ENCODE assay signal across 26 cellular contexts in genomic region chr12:47991106-47991550, GRCh38. TPM values are rescaled to one million over a fixed set of nuclear protein-coding genes. Genes with fewer than 3 reads are reported as not detected.
DNase-seq lines count a peak whose midpoint lies in the region; ATAC-seq and TF ChIP-seq lines count a peak whose summit lies in the region.
"Had no signal": no experiment of that assay in that cellular context is flagged by ENCODE, and none has a peak within 500 bp of the region (broad histone marks: within the 10 kb centered on the region; RNA-seq: fewer than 3 reads in every experiment).

No MANE protein-coding gene starts in this region.

- H3K79me2 ChIP-seq in hepatocyte (no peaks in the 10 kb centered on the region), smooth muscle cell (ENCODE audit: low read depth) (no peaks in the 10 kb centered on the region)

- H3K4me1 Mint-ChIP-seq in activated CD8-positive, alpha-beta memory T cell treated with anti-CD3 and anti-CD28 coated beads, Interleukin-2, amount 10 ng/mL, durations not matched to agents 7 days and 5 days = peaks cover 26% of the 10 kb centered on the region

- CTCF ChIA-PET in activated CD8-positive, alpha-beta memory T cell treated with anti-CD3 and anti-CD28 coated beads, Interleukin-2, amount 10 ng/mL, durations not matched to agents 7 days and 5 days (lab: Charles Lee) = interaction anchor here (0.6 to 3.7 kb wide), 13 partner anchors 9 to 206 kb away, joined by 3 to 24 read pairs (median 4); partner anchors contain the start of genes TMEM106C and VDR

- H3K9me2 ChIP-seq in hepatocyte (replicated peaks; ENCODE audit: insufficient read depth) = no peaks in the 10 kb centered on the region

- H4K20me1 ChIP-seq in hepatocyte (ENCODE audit: insufficient read depth, poor library complexity, severe bottlenecking) (no peaks in the 10 kb centered on the region), smooth muscle cell (ENCODE audit: low read depth) (no peaks in the 10 kb centered on the region)

- H3K9me3 ChIP-seq in hepatocyte (ENCODE audit: low read depth) = no peaks in the 10 kb centered on the region
- no peaks in the 10 kb centered on the region for H3K9me3 ChIP-seq in smooth muscle cell (replicated peaks; ENCODE audit: low read depth)
- H3K9me3 ChIP-seq: HAP-1, tibial artery had no signal

- H3K36me3 Mint-ChIP-seq in activated CD8-positive, alpha-beta memory T cell treated with anti-CD3 and anti-CD28 coated beads, Interleukin-2, amount 10 ng/mL, durations not matched to agents 7 days and 5 days = no peaks in the 10 kb centered on the region
- H3K36me3 Mint-ChIP-seq: memory B cell had no signal

- no peak overlapping the region for H3K4me3 Mint-ChIP-seq in activated CD8-positive, alpha-beta memory T cell treated with anti-CD3 and anti-CD28 coated beads, Interleukin-2, amount 10 ng/mL, durations not matched to agents 7 days and 5 days
- H3K4me3 Mint-ChIP-seq: activated CD4-positive, alpha-beta memory T cell treated with anti-CD3 and anti-CD28 coated beads, Interleukin-2, amount 10 ng/mL, durations not matched to agents 7 days and 5 days; activated T-cell treated with anti-CD3 and anti-CD28 coated beads, Interleukin-2, amount 50 U/mL, for 24 hours; memory B cell had no signal

- peak overlapping the region; percentile 86 for H3K27ac Mint-ChIP-seq in activated CD8-positive, alpha-beta memory T cell treated with anti-CD3 and anti-CD28 coated beads, Interleukin-2, amount 10 ng/mL, durations not matched to agents 7 days and 5 days

- no peak for DNase-seq in activated CD8-positive, alpha-beta memory T cell treated with anti-CD3 and anti-CD28 coated beads, Interleukin-2, amount 10 ng/mL, durations not matched to agents 7 days and 5 days
- no peak for DNase-seq in activated CD8-positive, alpha-beta memory T cell treated with anti-CD3 and anti-CD28 coated beads for 24 hours
- DNase-seq in SK-N-DZ (ENCODE audit: low spot score) = peak; percentile 77
- DNase-seq in hepatocyte (ENCODE audit: low spot score) = no peak
- DNase-seq in smooth muscle cell (lab: John Stamatoyannopoulos, UW; ENCODE audit: unreplicated experiment) = no peak
- no peak for DNase-seq in epidermal melanocyte (ENCODE audit: insufficient read length, low spot score)
- DNase-seq: activated CD4-positive, alpha-beta T cell treated with anti-CD3 and anti-CD28 coated beads for 1 hour; amniotic stem cell; C1 segment of cervical spinal cord; COR-L47; effector CD8-positive, alpha-beta T cell; NCI-H524 treated with DMSO at 0.1 percent for 48 hours; nucleus accumbens; stimulated activated CD4-positive, alpha-beta T cell treated with anti-CD3 and anti-CD28 coated beads, Interleukin-1b, Interleukin-23, amount 100 ng/mL, for 48 hours; T-helper 1 cell had no signal

- H2AFZ ChIP-seq in hepatocyte (no peak overlapping the region), smooth muscle cell (ENCODE audit: low read depth) (peak overlapping the region; percentile 70)

- peak overlapping the region; percentile 31 for H3K27ac ChIP-seq in hepatocyte
- H3K27ac ChIP-seq in smooth muscle cell (ENCODE audit: low read depth) = no peak overlapping the region
- H3K27ac ChIP-seq: skin epidermis, tibial artery had no signal

- peaks cover 10% of the 10 kb centered on the region for H3K4me1 ChIP-seq in hepatocyte (ENCODE audit: insufficient read depth)
- H3K4me1 ChIP-seq in smooth muscle cell (ENCODE audit: low read depth) = peaks cover 22% of the 10 kb centered on the region

- 71% methylated on average over 4 of the region's 4 CpGs for WGBS in hepatocyte (ENCODE audit: low lambda C conversion rate, missing lambda C conversion rate)
- WGBS in smooth muscle cell (ENCODE audit: low lambda C conversion rate) = 56% methylated on average over 4 of the region's 4 CpGs

- no peaks in the 10 kb centered on the region for H3F3A ChIP-seq in smooth muscle cell (ENCODE audit: low read depth)

- TF ChIP-seq CTCF in hepatocyte (IDR thresholded peaks at IDR 0.05; ENCODE audit: poor library complexity) = no peak
- TF ChIP-seq CTCF in smooth muscle cell (IDR thresholded peaks at IDR 0.05; ENCODE audit: borderline replicate concordance, insufficient read depth, poor library complexity, severe bottlenecking) = no peak

- H3K27me3 Mint-ChIP-seq in activated CD8-positive, alpha-beta memory T cell treated with anti-CD3 and anti-CD28 coated beads, Interleukin-2, amount 10 ng/mL, durations not matched to agents 7 days and 5 days = peaks cover 73% of the 10 kb centered on the region

- ATAC-seq in activated CD8-positive, alpha-beta memory T cell treated with anti-CD3 and anti-CD28 coated beads, Interleukin-2, amount 10 ng/mL, durations not matched to agents 7 days and 5 days = no peak
- no peak for ATAC-seq in GM19035 (IDR thresholded peaks at IDR 0.05; ENCODE audit: unreplicated experiment)
- no peak for ATAC-seq in GM18861 (IDR thresholded peaks at IDR 0.05; ENCODE audit: unreplicated experiment)
- ATAC-seq: left lobe of liver had no signal

- no peak overlapping the region for H3K9ac ChIP-seq in smooth muscle cell (ENCODE audit: low read depth)

- H3K4me2 ChIP-seq in hepatocyte (no peak overlapping the region), smooth muscle cell (no peak overlapping the region)

- H3K9me3 Mint-ChIP-seq in activated CD8-positive, alpha-beta memory T cell treated with anti-CD3 and anti-CD28 coated beads, Interleukin-2, amount 10 ng/mL, durations not matched to agents 7 days and 5 days (ENCODE audit: low read depth) = no peaks in the 10 kb centered on the region
- H3K9me3 Mint-ChIP-seq: activated CD4-positive, alpha-beta memory T cell treated with anti-CD3 and anti-CD28 coated beads, Interleukin-2, amount 10 ng/mL, durations not matched to agents 7 days and 5 days; activated T-cell treated with anti-CD3 and anti-CD28 coated beads, Interleukin-2, amount 50 U/mL, for 24 hours; memory B cell; stimulated activated naive CD8-positive, alpha-beta T cell treated with anti-CD3 and anti-CD28 coated beads, Interleukin-15, amount 100 ng/mL, for 72 hours had no signal

- H3K36me3 ChIP-seq in hepatocyte (replicated peaks; ENCODE audit: insufficient read depth, low read depth) (no peaks in the 10 kb centered on the region), smooth muscle cell (ENCODE audit: low read depth) (no peaks in the 10 kb centered on the region)
- H3K36me3 ChIP-seq: tibial artery had no signal

- H3K27me3 ChIP-seq in hepatocyte (no peaks in the 10 kb centered on the region), smooth muscle cell (ENCODE audit: low read depth) (no peaks in the 10 kb centered on the region)

- H3K4me3 ChIP-seq in hepatocyte (no peak overlapping the region), smooth muscle cell (no peak overlapping the region)
- H3K4me3 ChIP-seq: HAP-1, skin epidermis, tibial artery had no signal

RNA-seq across cellular contexts. Expression of gene COL2A1, which starts 13.1 kb away (rescaled TPM):
- total RNA-seq in activated CD8-positive, alpha-beta memory T cell treated with anti-CD3 and anti-CD28 coated beads, Interleukin-2, amount 10 ng/mL, durations not matched to agents 7 days and 5 days = under 1 TPM in 1 of 2 experiments, not detected in 1; 0.33 TPM
- 6.6 and 9.9 TPM in 2 replicates for polyA plus RNA-seq in SK-N-DZ (2014; cell fraction: cytosol; rRNA removed)
- polyA plus RNA-seq in SK-N-DZ (2014; cell fraction: nucleus; rRNA removed) = 55.9 and 74.4 TPM in 2 replicates
- 32.7 and 52.5 TPM in 2 replicates for total RNA-seq in hepatocyte
- polyA plus RNA-seq in hepatocyte = 43.8 and 57.9 TPM in 2 replicates
- total RNA-seq in smooth muscle cell = 1.6 and 8.6 TPM in 2 replicates
- 1.6 and 2.8 TPM in 2 replicates for polyA plus RNA-seq in smooth muscle cell
- total RNA-seq: activated CD4-positive, alpha-beta memory T cell treated with anti-CD3 and anti-CD28 coated beads, Interleukin-2, amount 10 ng/mL, durations not matched to agents 7 days and 5 days; LHCN-M2 had no signal

RNA-seq across cellular contexts. Expression of gene TMEM106C, which starts 27.7 kb away (rescaled TPM):
- total RNA-seq in activated CD8-positive, alpha-beta memory T cell treated with anti-CD3 and anti-CD28 coated beads, Interleukin-2, amount 10 ng/mL, durations not matched to agents 7 days and 5 days = 100 to 1,000 TPM; 162 to 174 TPM
- polyA plus RNA-seq in SK-N-DZ (2014; cell fraction: cytosol; rRNA removed) = 173 and 195 TPM in 2 replicates
- polyA plus RNA-seq in SK-N-DZ (2014; cell fraction: nucleus; rRNA removed) = 225 and 276 TPM in 2 replicates
- total RNA-seq in hepatocyte = 113 and 124 TPM in 2 replicates
- 98.1 and 101 TPM in 2 replicates for polyA plus RNA-seq in hepatocyte
- 58.8 and 58.9 TPM in 2 replicates for total RNA-seq in smooth muscle cell
- 42.7 and 60.9 TPM in 2 replicates for polyA plus RNA-seq in smooth muscle cell
